8 cellular contexts compared by ENCODE assay signal in the genomic region with DNA sequence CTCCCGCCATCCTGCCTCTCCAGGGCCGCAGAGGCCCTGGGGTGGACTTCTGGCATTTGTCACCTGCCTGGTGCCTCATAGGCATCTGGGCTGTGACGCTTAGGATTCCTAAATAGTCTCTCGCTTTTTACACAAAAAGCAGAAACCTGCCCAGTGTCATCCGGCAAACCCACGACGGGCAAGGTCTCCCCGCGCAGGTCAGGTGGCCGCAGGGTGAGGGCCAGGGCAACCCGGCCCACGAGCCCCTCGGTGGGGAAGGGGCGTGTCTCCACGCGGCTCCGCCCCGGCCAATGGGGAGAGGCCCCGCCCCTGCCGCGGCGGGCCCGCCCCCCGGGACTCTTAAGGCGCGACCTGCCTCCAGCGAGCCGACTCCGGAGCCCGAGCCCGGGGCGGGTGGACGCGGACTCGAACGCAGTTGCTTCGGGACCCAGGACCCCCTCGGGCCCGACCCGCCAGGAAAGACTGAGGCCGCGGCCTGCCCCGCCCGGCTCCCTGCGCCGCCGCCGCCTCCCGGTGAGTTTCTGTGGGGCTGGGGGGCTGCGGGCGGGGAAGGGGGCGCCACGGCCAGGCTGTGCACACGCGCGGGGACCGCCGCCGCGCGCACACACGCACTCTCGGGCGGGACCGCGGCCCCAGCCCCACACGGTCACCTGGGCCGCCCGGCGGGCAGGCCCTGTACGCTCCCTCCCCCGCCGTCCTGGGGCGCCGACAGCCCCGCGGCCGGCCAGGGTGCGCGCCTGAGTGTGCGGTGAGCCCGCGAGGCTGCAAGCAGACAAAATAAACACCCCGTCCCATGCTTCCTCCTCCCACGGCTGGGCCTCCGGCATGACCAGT. TPM values are rescaled to one million over a fixed set of nuclear protein-coding genes. Genes with fewer than 3 reads are reported as not detected.
DNase-seq lines count a peak whose midpoint lies in the region; ATAC-seq and TF ChIP-seq lines count a peak whose summit lies in the region.

Gene VASN (plus strand): TSS at position 368 of the 834 bp plus-strand sequence. CDS start 9,030 bp downstream, outside the sequence.

- CTCF ChIA-PET in CD4-positive, alpha-beta T cell (lab: Charles Lee): interaction anchor here (0.7 kb wide), 1 partner anchor 12 kb away, joined by 3 read pairs; no protein-coding TSS in a partner anchor
- CTCF ChIA-PET in activated naive CD4-positive, alpha-beta T cell treated with anti-CD3 and anti-CD28 coated beads for 36 hours (lab: Charles Lee): interaction anchor here (1.0 to 1.1 kb wide), 2 partner anchors 12 to 40 kb away, joined by 3 read pairs; no protein-coding TSS in a partner anchor

- H3K27ac Mint-ChIP-seq in CD4-positive, alpha-beta T cell: peak within 1 kb of the TSS; percentile 77
- H3K27ac Mint-ChIP-seq in activated naive CD4-positive, alpha-beta T cell treated with anti-CD3 and anti-CD28 coated beads for 36 hours: no peak within 1 kb of the TSS

- no peak for TF ChIP-seq CTCF in CD4-positive, alpha-beta T cell (IDR thresholded peaks at IDR 0.05)

- H3K9me3 ChIP-seq in CD4-positive, alpha-beta T cell (ENCODE audit: control insufficient read depth, low read length): no peaks in the 10 kb centered on the region
- no peaks in the 10 kb centered on the region for H3K9me3 ChIP-seq in SJCRH30 (replicated peaks)

- H3K4me1 ChIP-seq in SJCRH30: peaks cover 38% of the 10 kb centered on the region

- H3K9me3 Mint-ChIP-seq in CD4-positive, alpha-beta T cell: no peaks in the 10 kb centered on the region
- no peaks in the 10 kb centered on the region for H3K9me3 Mint-ChIP-seq in activated naive CD4-positive, alpha-beta T cell treated with anti-CD3 and anti-CD28 coated beads for 36 hours

- H3K4me1 Mint-ChIP-seq in CD4-positive, alpha-beta T cell (ENCODE audit: low read depth): peaks cover 35% of the 10 kb centered on the region
- H3K4me1 Mint-ChIP-seq in activated naive CD4-positive, alpha-beta T cell treated with anti-CD3 and anti-CD28 coated beads for 36 hours (ENCODE audit: low read depth): peaks cover 4% of the 10 kb centered on the region

- peak; percentile 54 to 82 (median 67) for DNase-seq in CD4-positive, alpha-beta T cell
- DNase-seq in H4 (ENCODE audit: low spot score) (no peak), SJCRH30 (no peak), globus pallidus (ENCODE audit: low spot score) (peak; percentile 60), nucleus accumbens (lab: John Stamatoyannopoulos, UW) (peak in 47 of 56 donors; percentile 8 to 86 (median 54)), substantia nigra (lab: John Stamatoyannopoulos, UW) (peak in 41 of 49 donors; percentile 19 to 87 (median 60))
- peak; percentile 58 for DNase-seq in activated naive CD4-positive, alpha-beta T cell treated with anti-CD3 and anti-CD28 coated beads for 36 hours

- POLR2A ChIA-PET in CD4-positive, alpha-beta T cell (lab: Charles Lee): no interaction called here

- H3K27ac ChIP-seq in CD4-positive, alpha-beta T cell (ENCODE audit: low read depth, low read length): no peak within 1 kb of the TSS
- H3K27ac ChIP-seq in SJCRH30 (peak within 1 kb of the TSS; percentile 39), substantia nigra (ENCODE audit: low read depth, low read length, poor library complexity, severe bottlenecking) (peak within 1 kb of the TSS; percentile 53)

- H3K27me3 ChIP-seq in CD4-positive, alpha-beta T cell (ENCODE audit: control insufficient read depth, insufficient read depth, low read length): no peaks in the 10 kb centered on the region
- H3K27me3 ChIP-seq in SJCRH30: no peaks in the 10 kb centered on the region

- intact Hi-C loops in CD4-positive, alpha-beta T cell (cut with DNase I, micrococcal nuclease): loop anchor here (1.0 to 5.0 kb wide), 4 partner anchors 15 to 65 kb away; no protein-coding TSS in a partner anchor
- intact Hi-C loops in activated naive CD4-positive, alpha-beta T cell treated with anti-CD3 and anti-CD28 coated beads for 36 hours (cut with micrococcal nuclease): loop anchor here (2.0 kb wide), 1 partner anchor 21 kb away; the partner anchor contains the start of gene PAM16

- ATAC-seq in CD4-positive, alpha-beta T cell (ENCODE audit: poor library complexity): peak; percentile 71
- no peak for ATAC-seq in GM21576 (IDR thresholded peaks at IDR 0.05; ENCODE audit: unreplicated experiment)

- no peak within 1 kb of the TSS for H3K4me3 ChIP-seq in SJCRH30

- H3K4me3 Mint-ChIP-seq in CD4-positive, alpha-beta T cell: peak within 1 kb of the TSS; percentile 89
- peak within 1 kb of the TSS; percentile 64 for H3K4me3 Mint-ChIP-seq in activated naive CD4-positive, alpha-beta T cell treated with anti-CD3 and anti-CD28 coated beads for 36 hours

- no peaks in the 10 kb centered on the region for H3K27me3 Mint-ChIP-seq in CD4-positive, alpha-beta T cell
- no peaks in the 10 kb centered on the region for H3K27me3 Mint-ChIP-seq in activated naive CD4-positive, alpha-beta T cell treated with anti-CD3 and anti-CD28 coated beads for 36 hours (ENCODE audit: low read depth)

- H3K36me3 Mint-ChIP-seq in CD4-positive, alpha-beta T cell (ENCODE audit: low read depth): peaks cover 22% of the 10 kb centered on the region
- H3K36me3 Mint-ChIP-seq in activated naive CD4-positive, alpha-beta T cell treated with anti-CD3 and anti-CD28 coated beads for 36 hours (ENCODE audit: low read depth): no peaks in the 10 kb centered on the region

- H3K36me3 ChIP-seq in SJCRH30: no peaks in the 10 kb centered on the region

RNA-seq across cellular contexts. Expression of gene VASN, which starts in this region (rescaled TPM):
- total RNA-seq in CD4-positive, alpha-beta T cell: under 1 TPM; 0.70 to 0.77 TPM
- 22.8 and 32.2 TPM in 2 replicates for total RNA-seq in H4 (2014; rRNA removed; shearing (Covaris generic))
- 0.18 and 0.28 TPM in 2 replicates for total RNA-seq in SJCRH30 (2014; rRNA removed; shearing (Covaris generic))
- total RNA-seq in activated naive CD4-positive, alpha-beta T cell treated with anti-CD3 and anti-CD28 coated beads for 36 hours: not detected

Comparison
In these comparisons a context has a peak if more than half of its experiments do, and no peak if none do; other contexts are left out.
1. RNA of gene VASN (total RNA-seq): 22.8 to 32.2 TPM in H4; 0.70 to 0.77 TPM in CD4-positive, alpha-beta T cell, 0.18 to 0.28 TPM in SJCRH30 and not detected in activated naive CD4-positive, alpha-beta T cell treated with anti-CD3 and anti-CD28 coated beads for 36 hours; every median in the first group is over 10 times any median in the second.
2. Peak in DNase-seq and ATAC-seq in CD4-positive, alpha-beta T cell; RNA of the gene not detected or under 1 TPM.
3. Peak in DNase-seq in activated naive CD4-positive, alpha-beta T cell treated with anti-CD3 and anti-CD28 coated beads for 36 hours; RNA of the gene not detected or under 1 TPM.
4. DNase-seq: peak in globus pallidus (single experiment), nucleus accumbens (47 of 56) and substantia nigra (41 of 49); none in H4 (single experiment) and SJCRH30 (0 of 2).